In the genomic region with DNA sequence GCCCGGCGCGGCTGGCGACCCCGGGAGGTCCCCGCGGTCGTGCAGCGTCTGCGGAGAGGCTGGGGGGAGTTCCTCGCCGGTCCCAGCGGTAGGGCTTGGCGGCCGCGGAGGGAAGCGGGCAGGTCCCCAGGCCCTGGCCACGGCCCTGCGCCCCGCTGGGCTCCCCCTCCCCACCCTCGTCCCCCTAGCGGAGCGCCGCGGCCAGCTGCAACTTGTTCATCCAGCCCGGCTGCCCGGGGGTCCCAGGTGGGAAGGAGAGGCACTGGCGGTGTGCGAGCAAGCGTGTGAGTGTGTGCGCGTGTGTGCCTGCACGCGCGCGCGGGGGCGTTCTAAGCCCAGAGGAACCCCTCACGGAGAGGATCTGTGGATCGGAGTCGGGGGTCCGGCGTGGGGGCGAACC, we compare ENCODE assay signal across 7 cellular contexts. TPM values are rescaled to one million over a fixed set of nuclear protein-coding genes. Genes with fewer than 3 reads are reported as not detected.
DNase-seq lines count a peak whose midpoint lies in the region; ATAC-seq lines count a peak whose summit lies in the region.

No MANE protein-coding gene starts in this region.

- no peak overlapping the region for H3K27ac Mint-ChIP-seq in IgD-negative memory B cell

- H3K4me1 ChIP-seq in stomach smooth muscle (ENCODE audit: control insufficient read depth, insufficient read depth, low read length), result peaks cover 14% of the 10 kb centered on the region

- no peak for ATAC-seq in HG03108 (IDR thresholded peaks at IDR 0.05; ENCODE audit: unreplicated experiment)

- DNase-seq in caudate nucleus (lab: John Stamatoyannopoulos, UW), result peak in 29 of 61 donors; percentile 2 to 64 (median 35)
- DNase-seq in pons (ENCODE audit: low spot score), result no peak
- DNase-seq in stimulated activated naive CD4-positive, alpha-beta T cell treated with Interleukin-2 at 50 U/mL for 16 hours (lab: John Stamatoyannopoulos, UW), result no peak

- H3K27me3 ChIP-seq in layer of hippocampus (ENCODE audit: control insufficient read depth, insufficient read depth, low read length) (no peaks in the 10 kb centered on the region), stomach smooth muscle (ENCODE audit: control insufficient read depth in 1 of 2, insufficient read depth in 2 of 2, low read length in 2 of 2) (no peaks in the 10 kb centered on the region)

- H3K27ac ChIP-seq in caudate nucleus (ENCODE audit: low read depth, low read length) (peak overlapping the region; percentile 16), layer of hippocampus (ENCODE audit: low read depth, low read length) (peak overlapping the region; percentile 73), stomach smooth muscle (ENCODE audit: low read length) (peak overlapping the region; percentile 46)

- peaks cover 2 to 9% (median 8%) of the 10 kb centered on the region in 3 donors for H3K9me3 Mint-ChIP-seq in IgD-negative memory B cell

- peak overlapping the region in 3 of 4 donors; percentile 18 to 52 (median 49) for H3K4me3 Mint-ChIP-seq in IgD-negative memory B cell

- no peaks in the 10 kb centered on the region for H3K36me3 Mint-ChIP-seq in IgD-negative memory B cell

- H3K4me3 ChIP-seq in stomach smooth muscle (ENCODE audit: low read length in 2 of 2), result peak overlapping the region; percentile 75 to 89

- H3K36me3 ChIP-seq in stomach smooth muscle (ENCODE audit: control insufficient read depth in 2 of 2, insufficient read depth in 2 of 2, low read length in 2 of 2), result no peaks in the 10 kb centered on the region

- peaks cover 0 to 3% (median 0%) of the 10 kb centered on the region in 3 donors for H3K4me1 Mint-ChIP-seq in IgD-negative memory B cell

- peaks cover 32% of the 10 kb centered on the region for H3K27me3 Mint-ChIP-seq in IgD-negative memory B cell

- H3K9ac ChIP-seq in stomach smooth muscle (ENCODE audit: low read length in 2 of 2), result peak overlapping the region; percentile 58 to 81

- H3K9me3 ChIP-seq in stomach smooth muscle (ENCODE audit: control insufficient read depth in 2 of 2, low read length in 2 of 2), result no peaks in the 10 kb centered on the region

RNA-seq across cellular contexts. Expression of a gene that starts 1.3 kb away (rescaled TPM):
- 0.61 TPM for polyA plus RNA-seq in IgD-negative memory B cell

Comparison
In these comparisons a context has a peak if more than half of its experiments do, and no peak if none do; other contexts are left out.
1. H3K27ac ChIP-seq: peak in every context shown above with its lines; median percentile 73 in layer of hippocampus; 46 in stomach smooth muscle; 16 in caudate nucleus.